ENCODE assay signal across 17 cellular contexts in genomic region chr3:141418751-141419150, GRCh38. TPM values are rescaled to one million over a fixed set of nuclear protein-coding genes. Genes with fewer than 3 reads are reported as not detected.
A peak's percentile ranks its signal among the peaks of the same experiment; 100 is the strongest.
DNase-seq lines count a peak whose midpoint lies in the region; ATAC-seq and TF ChIP-seq lines count a peak whose summit lies in the region.
"Had no signal": no experiment of that assay in that cellular context is flagged by ENCODE, and none has a peak within 500 bp of the region (broad histone marks: within the 10 kb centered on the region; RNA-seq: fewer than 3 reads in every experiment).

No MANE protein-coding gene starts in this region.

- H3K27ac Mint-ChIP-seq in CD4-positive, CD25-positive, alpha-beta regulatory T cell: peak overlapping the region; percentile 18 to 80 (median 22)
- no peak overlapping the region for H3K27ac Mint-ChIP-seq in glutamatergic neuron (ENCODE audit: unreplicated experiment)

- TF ChIP-seq CTCF in MM.1S (IDR thresholded peaks at IDR 0.05; ENCODE audit: low read length) (no peak), sigmoid colon (IDR thresholded peaks at IDR 0.05) (no peak), glutamatergic neuron (IDR thresholded peaks at IDR 0.05; ENCODE audit: partially characterized antibody, unreplicated experiment) (no peak)

- peaks cover 26 to 81% (median 52%) of the 10 kb centered on the region in 4 donors for H3K4me1 Mint-ChIP-seq in CD4-positive, CD25-positive, alpha-beta regulatory T cell
- peaks cover 2% of the 10 kb centered on the region for H3K4me1 Mint-ChIP-seq in glutamatergic neuron (ENCODE audit: low read depth, unreplicated experiment)

- peaks cover 56% of the 10 kb centered on the region for H3K36me3 Mint-ChIP-seq in CD4-positive, CD25-positive, alpha-beta regulatory T cell
- peaks cover 4% of the 10 kb centered on the region for H3K36me3 Mint-ChIP-seq in glutamatergic neuron (ENCODE audit: unreplicated experiment)

- no peak overlapping the region; the same call in 1 of the 2 replicates for H3K9ac ChIP-seq in MM.1S (ENCODE audit: low read length)
- H3K9ac ChIP-seq: BLaER1 had no signal

- H3K27ac ChIP-seq in CD4-positive, CD25-positive, alpha-beta regulatory T cell (ENCODE audit: insufficient read depth, low read length, poor library complexity, severe bottlenecking): no peak overlapping the region
- H3K27ac ChIP-seq in MM.1S (ENCODE audit: low read length): peak overlapping the region; percentile 43; the same call in 1 of the 2 replicates
- peak overlapping the region in 3 of 4 donors; percentile 6 to 39 (median 22) for H3K27ac ChIP-seq in sigmoid colon
- H3K27ac ChIP-seq: BLaER1, PC-9 had no signal

- WGBS in sigmoid colon, 2 donors: 84 to 96% methylated on average over 4 of the region's 4 CpGs

- peak overlapping the region; percentile 19; the same call in 1 of the 2 replicates for H3K4me2 ChIP-seq in MM.1S (ENCODE audit: low read depth, low read length)
- H3K4me2 ChIP-seq: BLaER1, PC-9 had no signal

- peak overlapping the region in 1 of 4 donors; percentile 1 for H3K4me3 Mint-ChIP-seq in CD4-positive, CD25-positive, alpha-beta regulatory T cell
- H3K4me3 Mint-ChIP-seq in glutamatergic neuron (ENCODE audit: unreplicated experiment): no peak overlapping the region

- H3F3A ChIP-seq in MM.1S (ENCODE audit: insufficient read depth, low read length): peaks cover 98% of the 10 kb centered on the region

- peaks cover 69% of the 10 kb centered on the region for H4K20me1 ChIP-seq in MM.1S (ENCODE audit: insufficient read depth, low read length)
- H4K20me1 ChIP-seq: BLaER1 had no signal

- no peak for ATAC-seq in CD4-positive, CD25-positive, alpha-beta regulatory T cell (ENCODE audit: low read depth in 2 of 2)
- peak; percentile 50 for ATAC-seq in esophagus mucosa

- TF ChIP-seq POLR2A in sigmoid colon (IDR thresholded peaks at IDR 0.05): no peak

- H3K4me3 ChIP-seq in CD4-positive, CD25-positive, alpha-beta regulatory T cell (ENCODE audit: low read depth, low read length): no peak overlapping the region
- no peak overlapping the region for H3K4me3 ChIP-seq in MM.1S (ENCODE audit: low read length)
- no peak overlapping the region for H3K4me3 ChIP-seq in sigmoid colon
- H3K4me3 ChIP-seq in H7 (ENCODE audit: insufficient read depth, low read depth, low read length): no peak overlapping the region
- H3K4me3 ChIP-seq: BLaER1, PC-9 had no signal

- H3K27me3 ChIP-seq in CD4-positive, CD25-positive, alpha-beta regulatory T cell (ENCODE audit: control insufficient read depth, insufficient read depth, low read length): no peaks in the 10 kb centered on the region
- no peaks in the 10 kb centered on the region for H3K27me3 ChIP-seq in MM.1S (replicated peaks; ENCODE audit: insufficient read depth, low read length)
- H3K27me3 ChIP-seq in sigmoid colon: no peaks in the 10 kb centered on the region
- no peaks in the 10 kb centered on the region; the same call in 1 of the 2 replicates for H3K27me3 ChIP-seq in H7 (ENCODE audit: control insufficient read depth, insufficient read depth, low read length)
- H3K27me3 ChIP-seq: BLaER1 had no signal

- H3K36me3 ChIP-seq in CD4-positive, CD25-positive, alpha-beta regulatory T cell (ENCODE audit: control insufficient read depth, insufficient read depth, low read length): peaks cover 44% of the 10 kb centered on the region
- H3K36me3 ChIP-seq in MM.1S (replicated peaks; ENCODE audit: insufficient read depth, low read length) (peaks cover 66% of the 10 kb centered on the region), sigmoid colon (peaks cover 0 to 44% (median 0%) of the 10 kb centered on the region in 4 donors), H7 (replicated peaks; ENCODE audit: control insufficient read depth, insufficient read depth, low read length) (no peaks in the 10 kb centered on the region)
- H3K36me3 ChIP-seq: BLaER1 had no signal

- H3K79me2 ChIP-seq in MM.1S (ENCODE audit: low read length): peaks cover 100% of the 10 kb centered on the region

- no peaks in the 10 kb centered on the region for H3K9me2 ChIP-seq in MM.1S (replicated peaks; ENCODE audit: insufficient read depth, low read length)

- H2AFZ ChIP-seq in MM.1S (ENCODE audit: low read length): no peak overlapping the region
- H2AFZ ChIP-seq: PC-9 had no signal

- no peak for TF ChIP-seq EP300 in sigmoid colon (IDR thresholded peaks at IDR 0.05)

- intact Hi-C loops in sigmoid colon (cut with DNase I): no loop called here

- H3K27me3 Mint-ChIP-seq in CD4-positive, CD25-positive, alpha-beta regulatory T cell: no peaks in the 10 kb centered on the region
- peaks cover 2% of the 10 kb centered on the region for H3K27me3 Mint-ChIP-seq in glutamatergic neuron (ENCODE audit: unreplicated experiment)

- H3K4me1 ChIP-seq in CD4-positive, CD25-positive, alpha-beta regulatory T cell (ENCODE audit: control insufficient read depth, insufficient read depth, low read length, poor library complexity, severe bottlenecking): peaks cover 25% of the 10 kb centered on the region
- peaks cover 92% of the 10 kb centered on the region for H3K4me1 ChIP-seq in MM.1S (ENCODE audit: low read length)
- H3K4me1 ChIP-seq in sigmoid colon: peaks cover 0 to 87% (median 80%) of the 10 kb centered on the region in 4 donors
- H3K4me1 ChIP-seq: BLaER1 had no signal

- H3K9me3 ChIP-seq in CD4-positive, CD25-positive, alpha-beta regulatory T cell (ENCODE audit: control insufficient read depth in 2 of 2, low read length in 2 of 2): no peaks in the 10 kb centered on the region
- H3K9me3 ChIP-seq in MM.1S (replicated peaks; ENCODE audit: insufficient read depth, low read length): no peaks in the 10 kb centered on the region
- no peaks in the 10 kb centered on the region for H3K9me3 ChIP-seq in sigmoid colon
- H3K9me3 ChIP-seq: BLaER1 had no signal

- no peaks in the 10 kb centered on the region for H3K9me3 Mint-ChIP-seq in CD4-positive, CD25-positive, alpha-beta regulatory T cell
- H3K9me3 Mint-ChIP-seq in glutamatergic neuron (ENCODE audit: unreplicated experiment): peaks cover 2% of the 10 kb centered on the region

- DNase-seq in CD4-positive, CD25-positive, alpha-beta regulatory T cell: no peak
- DNase-seq in MM.1S (no peak), sigmoid colon (no peak), glutamatergic neuron (no peak), H7 (no peak), iPS-NIHi11 (ENCODE audit: low spot score) (no peak)
- DNase-seq: DMS153, EL, HCEC 1CT, NCI-H1048, NCI-H146, NCI-H2107, NCI-H226, NCI-H526 treated with DMSO at 0.1 percent for 48 hours, PC-9 had no signal

RNA-seq across cellular contexts. Expression of gene ZBTB38, which starts 50.4 kb away (rescaled TPM):
- total RNA-seq in CD4-positive, CD25-positive, alpha-beta regulatory T cell: 75.7 TPM
- 100 to 1,000 TPM in 2 of 4 donors, 10 to 100 TPM in 2; 65.0 to 148 (median 116) TPM for polyA plus RNA-seq in CD4-positive, CD25-positive, alpha-beta regulatory T cell
- total RNA-seq in esophagus mucosa (18.4 TPM), sigmoid colon (100 to 1,000 TPM; 150 to 178 (median 155) TPM), glutamatergic neuron (ENCODE audit: unreplicated experiment) (9.3 TPM)
- polyA plus RNA-seq in sigmoid colon: 10 to 100 TPM; 16.8 to 23.1 (median 19.9) TPM
- total RNA-seq in H7 (2014; rRNA removed; shearing (Covaris generic)): 6.7 and 9.5 TPM in 2 replicates
